In genomic region chr9:128127568-128127989, GRCh38 we compare ENCODE assay signal across 8 cellular contexts. TPM values are rescaled to one million over a fixed set of nuclear protein-coding genes. Genes with fewer than 3 reads are reported as not detected.
DNase-seq lines count a peak whose midpoint lies in the region; ATAC-seq and TF ChIP-seq lines count a peak whose summit lies in the region.

PTGES2 (minus strand) TSS chr9:128127729; CDS start chr9:128127717, 12 bp downstream.

- BruUV-seq in A673 (replicated peaks; lab: Mats Ljungman, UMichigan) = no TSS peak

- H3K4me1 ChIP-seq in A673 (ENCODE audit: insufficient read depth, low read length, poor library complexity, severe bottlenecking) = peaks cover 20% of the 10 kb centered on the region
- H3K4me1 ChIP-seq in left lung = peaks cover 6 to 35% of the 10 kb centered on the region in 2 donors

- POLR2A ChIA-PET in A673 (lab: Charles Lee; ENCODE audit: low non-redundant PET) = no interaction called here
- POLR2A ChIA-PET in activated CD4-positive, alpha-beta T cell treated with anti-CD3 and anti-CD28 coated beads, Interleukin-2, amount 10 ng/mL, durations not matched to agents 7 days and 5 days (lab: Charles Lee) = no interaction called here

- CTCF ChIA-PET in A673 (lab: Charles Lee) = no interaction called here
- CTCF ChIA-PET in activated CD4-positive, alpha-beta T cell treated with anti-CD3 and anti-CD28 coated beads, Interleukin-2, amount 10 ng/mL, durations not matched to agents 7 days and 5 days (lab: Charles Lee) = interaction anchor here (1.3 to 5.4 kb wide), 3 partner anchors 10 to 125 kb away, joined by 3 to 39 read pairs (median 3); partner anchors contain the start of gene CIZ1

- DNase-seq in A673 (ENCODE audit: low spot score) (peak; percentile 93), NCI-H345 (lab: John Stamatoyannopoulos, UW) (peak; percentile 86), left lung (peak; percentile 83 to 97)
- DNase-seq in activated CD4-positive, alpha-beta T cell treated with anti-CD3 and anti-CD28 coated beads, Interleukin-2, amount 10 ng/mL, durations not matched to agents 7 days and 5 days = peak; percentile 81
- DNase-seq in stimulated activated CD4-positive, alpha-beta T cell treated with anti-CD3 and anti-CD28 coated beads, Interleukin-2, amount 100 ng/mL, for 4 hours (ENCODE audit: low read depth) = peak; percentile 76

- peak within 1 kb of the TSS; percentile 99 for H3K27ac Mint-ChIP-seq in activated CD4-positive, alpha-beta T cell treated with anti-CD3 and anti-CD28 coated beads, Interleukin-2, amount 10 ng/mL, durations not matched to agents 7 days and 5 days
- H3K27ac Mint-ChIP-seq in dendritic cell treated with granulocyte-macrophage colony-stimulating factor and Interleukin-4, amounts not matched to agents 40 ng/mL and 50 ng/mL, for 4 days = peak within 1 kb of the TSS; percentile 100

- peak within 1 kb of the TSS; percentile 95 for H3K4me3 ChIP-seq in A673 (ENCODE audit: low read depth, low read length, poor library complexity, severe bottlenecking)
- peak within 1 kb of the TSS; percentile 89 to 92 for H3K4me3 ChIP-seq in left lung

- H3K27ac ChIP-seq in A673 (ENCODE audit: low read depth, low read length, poor library complexity, severe bottlenecking) (peak within 1 kb of the TSS; percentile 96), left lung (peak within 1 kb of the TSS; percentile 93 to 95)

- H3K27me3 Mint-ChIP-seq in activated CD4-positive, alpha-beta T cell treated with anti-CD3 and anti-CD28 coated beads, Interleukin-2, amount 10 ng/mL, durations not matched to agents 7 days and 5 days = peaks cover 11% of the 10 kb centered on the region
- H3K27me3 Mint-ChIP-seq in dendritic cell treated with granulocyte-macrophage colony-stimulating factor and Interleukin-4, amounts not matched to agents 40 ng/mL and 50 ng/mL, for 4 days = peaks cover 10% of the 10 kb centered on the region

- ATAC-seq in GM18517 (IDR thresholded peaks at IDR 0.05; ENCODE audit: unreplicated experiment) (peak; percentile 42), HG03045 (IDR thresholded peaks at IDR 0.05; ENCODE audit: unreplicated experiment) (peak; percentile 54), left lung (peak; percentile 87)

- intact Hi-C loops in A673 (cut with micrococcal nuclease; ENCODE audit: unreplicated experiment) (no loop called here), left lung (cut with DNase I) (no loop called here)
- intact Hi-C loops in dendritic cell treated with granulocyte-macrophage colony-stimulating factor and Interleukin-4, amounts not matched to agents 40 ng/mL and 50 ng/mL, for 4 days (cut with micrococcal nuclease) = no loop called here

- H3K4me3 Mint-ChIP-seq in activated CD4-positive, alpha-beta T cell treated with anti-CD3 and anti-CD28 coated beads, Interleukin-2, amount 10 ng/mL, durations not matched to agents 7 days and 5 days = peak within 1 kb of the TSS; percentile 97
- H3K4me3 Mint-ChIP-seq in dendritic cell treated with granulocyte-macrophage colony-stimulating factor and Interleukin-4, amounts not matched to agents 40 ng/mL and 50 ng/mL, for 4 days = peak within 1 kb of the TSS; percentile 94

- H3K9me3 ChIP-seq in A673 (ENCODE audit: low read depth, low read length, poor library complexity, severe bottlenecking) (no peaks in the 10 kb centered on the region), left lung (no peaks in the 10 kb centered on the region)

- H3K27me3 ChIP-seq in A673 (replicated peaks; ENCODE audit: insufficient read depth, low read depth, low read length, poor library complexity) = no peaks in the 10 kb centered on the region
- peaks cover 0 to 7% of the 10 kb centered on the region in 2 donors for H3K27me3 ChIP-seq in left lung

- H3K36me3 ChIP-seq in A673 (ENCODE audit: insufficient read depth, low read length, poor library complexity, severe bottlenecking) = peaks cover 13% of the 10 kb centered on the region
- H3K36me3 ChIP-seq in left lung = peaks cover 0 to 23% of the 10 kb centered on the region in 2 donors

- TF ChIP-seq CTCF in A673 (conservative IDR thresholded peaks at IDR 0.05; ENCODE audit: low read depth, low read length) (no peak), left lung (IDR thresholded peaks at IDR 0.05) (peak in 1 of 2 donors; percentile 6)

- peaks cover 39% of the 10 kb centered on the region for H3K4me1 Mint-ChIP-seq in activated CD4-positive, alpha-beta T cell treated with anti-CD3 and anti-CD28 coated beads, Interleukin-2, amount 10 ng/mL, durations not matched to agents 7 days and 5 days
- peaks cover 34% of the 10 kb centered on the region for H3K4me1 Mint-ChIP-seq in dendritic cell treated with granulocyte-macrophage colony-stimulating factor and Interleukin-4, amounts not matched to agents 40 ng/mL and 50 ng/mL, for 4 days (ENCODE audit: low read depth)

- peaks cover 6% of the 10 kb centered on the region for H3K36me3 Mint-ChIP-seq in activated CD4-positive, alpha-beta T cell treated with anti-CD3 and anti-CD28 coated beads, Interleukin-2, amount 10 ng/mL, durations not matched to agents 7 days and 5 days (ENCODE audit: low read depth)
- peaks cover 48% of the 10 kb centered on the region for H3K36me3 Mint-ChIP-seq in dendritic cell treated with granulocyte-macrophage colony-stimulating factor and Interleukin-4, amounts not matched to agents 40 ng/mL and 50 ng/mL, for 4 days (ENCODE audit: low read depth)

- no peaks in the 10 kb centered on the region for H3K9me3 Mint-ChIP-seq in activated CD4-positive, alpha-beta T cell treated with anti-CD3 and anti-CD28 coated beads, Interleukin-2, amount 10 ng/mL, durations not matched to agents 7 days and 5 days
- H3K9me3 Mint-ChIP-seq in dendritic cell treated with granulocyte-macrophage colony-stimulating factor and Interleukin-4, amounts not matched to agents 40 ng/mL and 50 ng/mL, for 4 days = no peaks in the 10 kb centered on the region

RNA-seq across cellular contexts. Expression of gene PTGES2, which starts in this region (rescaled TPM):
- total RNA-seq in A673 (2021) (120 and 122 TPM in 2 replicates), left lung (10 to 100 TPM; 34.8 to 56.9 TPM)
- total RNA-seq in activated CD4-positive, alpha-beta T cell treated with anti-CD3 and anti-CD28 coated beads, Interleukin-2, amount 10 ng/mL, durations not matched to agents 7 days and 5 days = 10 to 100 TPM; 57.2 to 59.9 TPM

Comparison
In these comparisons a context has a peak if more than half of its experiments do, and no peak if none do; other contexts are left out.
1. Peak in every context shown above with its lines: DNase-seq, ATAC-seq, H3K4me3 ChIP-seq and H3K27ac ChIP-seq.